20 cellular contexts compared by ENCODE assay signal in the genomic region with DNA sequence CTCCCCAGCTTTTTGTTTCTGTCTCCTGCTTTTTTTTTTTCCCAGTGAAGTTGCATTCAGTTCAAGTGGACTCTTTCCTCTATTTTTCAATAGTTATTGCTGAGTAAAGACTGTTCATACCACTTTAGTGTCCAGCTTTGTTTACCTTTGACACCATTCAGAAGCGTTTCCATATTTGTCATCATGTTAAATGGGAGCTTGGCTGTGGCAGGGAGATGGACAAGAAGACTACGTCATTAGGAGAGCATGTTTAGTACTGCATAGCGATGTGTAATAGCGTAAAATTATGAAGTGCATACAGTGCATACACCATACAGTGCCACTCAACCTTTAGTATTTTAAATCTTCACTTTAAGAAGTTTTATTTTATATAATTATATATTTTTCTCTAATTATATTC.
A peak's percentile ranks its signal among the peaks of the same experiment; 100 is the strongest.
DNase-seq lines count a peak whose midpoint lies in the region; ATAC-seq, FAIRE-seq and TF ChIP-seq lines count a peak whose summit lies in the region.
"Had no signal": no experiment of that assay in that cellular context is flagged by ENCODE, and none has a peak within 500 bp of the region (broad histone marks: within the 10 kb centered on the region; RNA-seq: fewer than 3 reads in every experiment).

No MANE protein-coding gene starts in this region.

- H4K91ac ChIP-seq in H1 (replicated peaks; ENCODE audit: insufficient read length, low read length): no peak overlapping the region

- POLR2A ChIA-PET in H1 (lab: Charles Lee; ENCODE audit: partially characterized antibody): no interaction called here

- H4K8ac ChIP-seq in H1 (ENCODE audit: extremely low read depth, insufficient read depth, low read length): no peak overlapping the region

- H3K14ac ChIP-seq in H1 (ENCODE audit: insufficient read length): no peak overlapping the region

- peak; percentile 63 for DNase-seq in DMS153 (lab: John Stamatoyannopoulos, UW)
- peak; percentile 99 for DNase-seq in DMS53 treated with DMSO at 0.1 percent for 48 hours (lab: John Stamatoyannopoulos, UW; ENCODE audit: unreplicated experiment)
- DNase-seq in NCI-H748 treated with DMSO at 0.1 percent for 48 hours (lab: John Stamatoyannopoulos, UW): peak; percentile 81
- DNase-seq in H1 (ENCODE audit: low read depth in 1 of 2, low spot score in 2 of 2): no peak
- no peak for DNase-seq in T1000 (lab: John Stamatoyannopoulos, UW)
- DNase-seq: DMS79 treated with DMSO at 0.1 percent for 48 hours, GOT3, KG1, NCI-H1436 treated with DMSO at 0.1 percent for 48 hours, NCI-H2029, NCI-H2171 treated with DMSO at 0.1 percent for 48 hours, NCI-H446, NCI-H82, SIG-M5, SK-N-SH, T-helper 2 cell had no signal

- WGBS in H1 (ENCODE audit: extremely low coverage in 1 of 2, insufficient coverage in 1 of 2, insufficient read length in 1 of 2, insufficient replicate concordance in 2 of 2, low coverage in 1 of 2, low lambda C conversion rate in 2 of 2, missing lambda C conversion rate in 1 of 2), 2 experiments: 92% methylated on average over 4 of the region's 4 CpGs; no CpG with 5 or more reads in 1 of the 2 experiments

- TF ChIP-seq RAD21 in H1 (IDR thresholded peaks at IDR 0.05 in 1 of 2, conservative IDR thresholded peaks at IDR 0.05 in 1 of 2; ENCODE audit: low read depth in 2 of 2, low read length in 2 of 2): no peak

- no peak overlapping the region for H2BK15ac ChIP-seq in H1 (ENCODE audit: low read length)

- no peak overlapping the region for H3K56ac ChIP-seq in H1 (replicated peaks; ENCODE audit: insufficient read length, low read depth, low read length)

- H2BK5ac ChIP-seq in H1 (ENCODE audit: low read depth, low read length): no peak overlapping the region

- H4K20me1 ChIP-seq in H1 (replicated peaks in 1 of 2; ENCODE audit: control insufficient read depth in 1 of 2, insufficient read depth in 2 of 2, low read length in 2 of 2): no peaks in the 10 kb centered on the region

- CTCF ChIA-PET in H1 (lab: Charles Lee; ENCODE audit: partially characterized antibody): interaction anchor here (0.6 to 0.9 kb wide), 2 partner anchors 104 to 170 kb away, joined by 3 read pairs; no protein-coding TSS in a partner anchor

- no peak overlapping the region for H3K4me3 ChIP-seq in H1 (ENCODE audit: extremely low read depth in 1 of 4, insufficient read depth in 2 of 4, low read depth in 3 of 4, low read length in 4 of 4)
- H3K4me3 ChIP-seq: A549 had no signal

- no peak overlapping the region for H3K9ac ChIP-seq in H1 (replicated peaks in 1 of 4; ENCODE audit: extremely low read depth in 1 of 4, low read depth in 3 of 4, low read length in 3 of 4)
- H3K9ac ChIP-seq: SK-N-SH had no signal

- no peak overlapping the region for H2BK20ac ChIP-seq in H1 (ENCODE audit: low read length)

- H3K27ac ChIP-seq in H1 (ENCODE audit: low read depth, low read length): no peak overlapping the region
- H3K27ac ChIP-seq: A549 had no signal

- no peak overlapping the region for H3K23ac ChIP-seq in H1 (ENCODE audit: insufficient read length)

- no peaks in the 10 kb centered on the region for H3K27me3 ChIP-seq in H1 (replicated peaks in 1 of 4; ENCODE audit: control insufficient read depth in 3 of 4, extremely low read depth in 1 of 4, insufficient read depth in 3 of 4, low read length in 3 of 4)

- H3K4me1 ChIP-seq in H1 (replicated peaks in 1 of 4; ENCODE audit: control insufficient read depth in 3 of 4, insufficient read depth in 4 of 4, low read length in 3 of 4): no peaks in the 10 kb centered on the region
- H3K4me1 ChIP-seq: A549 had no signal

- H2BK12ac ChIP-seq in H1 (ENCODE audit: low read depth, low read length): no peak overlapping the region

- no peaks in the 10 kb centered on the region for H3K79me1 ChIP-seq in H1 (ENCODE audit: low read depth, low read length)

- no peak for TF ChIP-seq CTCF in H1 (IDR thresholded peaks at IDR 0.05; ENCODE audit: control extremely low read depth in 1 of 3, insufficient read depth in 1 of 3, low read depth in 1 of 3, low read length in 3 of 3)

- TF ChIP-seq POLR2A in H1 (IDR thresholded peaks at IDR 0.05; ENCODE audit: control extremely low read depth in 1 of 2, low read depth in 2 of 2, low read length in 2 of 2): no peak

- H4K5ac ChIP-seq in H1 (ENCODE audit: insufficient read length, low read depth, low read length): no peak overlapping the region

- H3K36me3 ChIP-seq in H1 (ENCODE audit: control insufficient read depth in 2 of 4, insufficient read depth in 4 of 4, low read length in 3 of 4): no peaks in the 10 kb centered on the region

- no peaks in the 10 kb centered on the region for H3K79me2 ChIP-seq in H1 (ENCODE audit: control insufficient read depth in 1 of 2, insufficient read depth in 2 of 2, low read length in 2 of 2)

- no peak for FAIRE-seq in H1 (lab: Jason Lieb, UNC)
- FAIRE-seq: A549 had no signal

- no peak overlapping the region for H2BK120ac ChIP-seq in H1 (replicated peaks; ENCODE audit: low read depth, low read length)

- no peak overlapping the region for H3K4me2 ChIP-seq in H1 (ENCODE audit: insufficient read depth in 1 of 2, low read depth in 2 of 2, low read length in 2 of 2)
- H3K4me2 ChIP-seq: A549, SK-N-SH had no signal

- no peak overlapping the region for H3K4ac ChIP-seq in H1 (replicated peaks; ENCODE audit: insufficient read length, low read depth, low read length)

- H2AK5ac ChIP-seq in H1 (ENCODE audit: low read depth, low read length): no peak overlapping the region

- TF ChIP-seq EP300 in H1 (IDR thresholded peaks at IDR 0.05; ENCODE audit: borderline replicate concordance in 1 of 2, low read depth in 2 of 2, low read length in 2 of 2): no peak

- ATAC-seq in GM21619 (IDR thresholded peaks at IDR 0.05; ENCODE audit: unreplicated experiment) (no peak), GM21717 (IDR thresholded peaks at IDR 0.05; ENCODE audit: unreplicated experiment) (no peak)
- ATAC-seq: A549, HCT116 had no signal

- H3K9me3 ChIP-seq in H1 (ENCODE audit: insufficient read depth in 2 of 2, low read depth in 1 of 2, low read length in 1 of 2): no peaks in the 10 kb centered on the region
- H3K9me3 ChIP-seq: A549, SK-N-SH had no signal

- H3K23me2 ChIP-seq in H1 (ENCODE audit: low read depth, low read length): no peaks in the 10 kb centered on the region

- H2AFZ ChIP-seq in H1 (ENCODE audit: low read length): peak overlapping the region; percentile 7; the same call in 1 of the 2 replicates

- H3K18ac ChIP-seq in H1 (ENCODE audit: extremely low read depth, low read length): no peak overlapping the region

TF ChIP-seq in H1, 55 proteins besides CTCF, POLR2A, EP300 and RAD21:
- no peak for TF ChIP-seq EGR1 (IDR thresholded peaks at IDR 0.05; ENCODE audit: borderline replicate concordance, low read depth, low read length)

Comparison
In these comparisons a context has a peak if more than half of its experiments do, and no peak if none do; other contexts are left out.
1. DNase-seq: peak in DMS153 (single experiment), DMS53 treated with DMSO at 0.1 percent for 48 hours (single experiment) and NCI-H748 treated with DMSO at 0.1 percent for 48 hours (single experiment); none in H1 (0 of 2) and T1000 (single experiment).